In the genomic region with DNA sequence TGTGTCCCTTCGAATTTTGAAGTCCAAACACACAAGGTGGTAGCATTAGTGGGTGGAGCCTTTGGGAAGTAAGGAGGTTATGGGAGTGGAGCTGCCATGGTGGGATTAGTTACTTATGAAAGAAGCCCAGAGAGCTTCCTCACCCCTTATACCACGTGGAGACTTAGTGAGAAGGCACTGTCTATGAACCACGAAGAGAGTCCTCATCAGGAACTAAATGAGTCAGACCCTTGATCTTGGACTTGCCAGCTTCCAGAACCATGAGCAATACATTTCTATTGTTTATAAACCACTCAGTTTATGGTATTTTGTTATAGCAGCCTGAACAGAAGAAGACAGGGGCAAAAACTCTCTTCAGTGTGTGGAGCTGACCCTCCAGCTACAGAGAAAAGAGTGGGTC, we compare ENCODE assay signal across 17 cellular contexts.
"Had no signal": no experiment of that assay in that cellular context is flagged by ENCODE, and none has a peak within 500 bp of the region (broad histone marks: within the 10 kb centered on the region; RNA-seq: fewer than 3 reads in every experiment).

No MANE protein-coding gene starts in this region.

- ATAC-seq: activated CD8-positive, alpha-beta memory T cell treated with anti-CD3 and anti-CD28 coated beads, Interleukin-2, amount 10 ng/mL, durations not matched to agents 7 days and 5 days; effector memory CD8-positive, alpha-beta T cell; stimulated activated memory B cell treated with anti-CD40 and anti-IgM and Interleukin-4, amounts not matched to agents 10 μg/mL and 1 μg/mL and 100 μg/mL, for 72 hours; T-cell had no signal

- DNase-seq: activated B cell treated with CpG ODN at 0.5 μM for 24 hours; activated CD4-positive, alpha-beta memory T cell treated with anti-CD3 and anti-CD28 coated beads, Interleukin-2, amount 10 ng/mL, durations not matched to agents 7 days and 5 days; activated CD4-positive, alpha-beta T cell treated with anti-CD3 and anti-CD28 coated beads for 48 hours; activated CD8-positive, alpha-beta memory T cell treated with anti-CD3 and anti-CD28 coated beads, Interleukin-2, amount 10 ng/mL, durations not matched to agents 7 days and 5 days; activated naive CD4-positive, alpha-beta T cell treated with anti-CD3 and anti-CD28 coated beads for 36 hours; activated T-cell treated with anti-CD3 and anti-CD28 coated beads, Interleukin-2, amount 50 U/mL, for 1 hour; adrenal gland; effector memory CD8-positive, alpha-beta T cell; islet precursor cell; left lung; nephron progenitor cell; retina; spleen; stimulated activated CD4-positive, alpha-beta T cell treated with anti-CD3 and anti-CD28 coated beads, Interleukin-4, amount 100 ng/mL, for 4 hours; T-cell; tibial artery had no signal
